Comparison of ENCODE assay signal across 10 cellular contexts in the genomic region with DNA sequence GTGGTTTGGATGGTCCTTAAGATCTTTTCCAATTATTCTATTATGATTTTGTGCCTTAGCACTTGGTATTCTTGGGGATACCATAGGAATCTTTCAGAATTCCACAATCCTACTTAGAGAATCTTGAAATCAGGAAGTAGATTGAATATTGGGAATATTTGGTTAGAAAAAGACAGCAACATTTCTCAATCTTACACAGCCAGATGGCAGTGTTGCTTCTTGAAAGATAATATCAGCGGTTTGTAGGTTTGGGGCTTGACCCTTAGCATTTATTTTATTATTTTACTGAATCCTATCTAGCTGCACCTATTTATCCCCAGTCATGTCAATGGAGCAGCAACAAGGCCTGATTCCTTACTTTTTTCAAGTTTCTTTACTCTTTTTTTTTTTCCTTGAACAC. TPM values are rescaled to one million over a fixed set of nuclear protein-coding genes. Genes with fewer than 3 reads are reported as not detected.
DNase-seq lines count a peak whose midpoint lies in the region; ATAC-seq and TF ChIP-seq lines count a peak whose summit lies in the region.
"Had no signal": no experiment of that assay in that cellular context is flagged by ENCODE, and none has a peak within 500 bp of the region (broad histone marks: within the 10 kb centered on the region; RNA-seq: fewer than 3 reads in every experiment).

No MANE protein-coding gene starts in this region.

- peak; percentile 18 for DNase-seq in NCI-H2196 (lab: John Stamatoyannopoulos, UW; ENCODE audit: unreplicated experiment)
- no peak for DNase-seq in NCI-H2196 treated with DMSO at 0.1 percent for 48 hours (lab: John Stamatoyannopoulos, UW; ENCODE audit: unreplicated experiment)
- no peak for DNase-seq in Panc1 (ENCODE audit: low read depth, low spot score)
- DNase-seq in fibroblast of pulmonary artery (ENCODE audit: low read depth) = peak; percentile 29
- DNase-seq in superior temporal gyrus (ENCODE audit: extremely low spot score) = peak; percentile 15
- no peak for DNase-seq in SHP77 treated with DMSO at 0.1 percent for 48 hours (lab: John Stamatoyannopoulos, UW)
- no peak for DNase-seq in HUDEP-2 (lab: John Stamatoyannopoulos, UW; ENCODE audit: unreplicated experiment in 76 of 76)
- DNase-seq in NCI-H1105 (lab: John Stamatoyannopoulos, UW) = no peak
- DNase-seq: C1 segment of cervical spinal cord, NCI-H2029 treated with DMSO at 0.1 percent for 48 hours had no signal

- ATAC-seq in Panc1 = no peak

- H3K4me3 ChIP-seq in Panc1 (ENCODE audit: low read depth in 2 of 2, low read length in 2 of 2) (no peak overlapping the region), fibroblast of pulmonary artery (replicated peaks; ENCODE audit: low read depth, low read length) (no peak overlapping the region)

- H3K27me3 ChIP-seq in Panc1 (ENCODE audit: control insufficient read depth, insufficient read depth, low read length) = no peaks in the 10 kb centered on the region

- in situ Hi-C loops in Panc1 (cut with HindIII; ENCODE audit: low pct_unique_long_range_greater_than_20kb, low sequenced_read_pairs) = no loop called here

- H3K4me1 ChIP-seq in Panc1 (ENCODE audit: control insufficient read depth, insufficient read depth, low read length) = no peaks in the 10 kb centered on the region

- CTCF ChIA-PET in Panc1 (lab: Charles Lee) = no interaction called here

- TF ChIP-seq CTCF in Panc1 (IDR thresholded peaks at IDR 0.05) = peak; percentile 6; the same call in 1 of the 2 replicates
- TF ChIP-seq CTCF in fibroblast of pulmonary artery (IDR thresholded peaks at IDR 0.05; ENCODE audit: low read length, missing control alignments) = peak; percentile 31

- no peaks in the 10 kb centered on the region for H3K9me3 ChIP-seq in Panc1 (ENCODE audit: control insufficient read depth, insufficient read depth, low read depth, low read length)

- H3K36me3 ChIP-seq in Panc1 (ENCODE audit: control insufficient read depth, insufficient read depth, low read length) = no peaks in the 10 kb centered on the region

- POLR2A ChIA-PET in Panc1 (lab: Charles Lee) = no interaction called here

- H3K27ac ChIP-seq in Panc1 (ENCODE audit: low read length) = no peak overlapping the region

- BruUV-seq in Panc1 (replicated peaks; lab: Mats Ljungman, UMichigan) = no TSS peak

- intact Hi-C loops in Panc1 (cut with micrococcal nuclease; ENCODE audit: unreplicated experiment) = loop anchor here (2.0 kb wide), 1 partner anchor 229 kb away; no protein-coding TSS in a partner anchor

RNA-seq across cellular contexts. Expression of gene MAGEB1, which starts 28.6 kb away (rescaled TPM):
- not detected for total RNA-seq in Panc1 (2021; ENCODE audit: unreplicated experiment)
- polyA plus RNA-seq in Panc1 (2012; ENCODE audit: insufficient read length) = not detected

RNA-seq across cellular contexts. Expression of gene NR0B1, which starts 33.7 kb away (rescaled TPM):
- not detected for total RNA-seq in Panc1 (2021; ENCODE audit: unreplicated experiment)
- not detected for polyA plus RNA-seq in Panc1 (2012; ENCODE audit: insufficient read length)

RNA-seq across cellular contexts. Expression of gene MAGEB4, which starts 33.7 kb away (rescaled TPM):
- total RNA-seq in Panc1 (2021; ENCODE audit: unreplicated experiment) = not detected
- polyA plus RNA-seq in Panc1 (2012; ENCODE audit: insufficient read length) = not detected

RNA-seq across cellular contexts. Expression of gene MAGEB3, which starts 45.0 kb away (rescaled TPM):
- not detected for total RNA-seq in Panc1 (2021; ENCODE audit: unreplicated experiment)
- polyA plus RNA-seq in Panc1 (2012; ENCODE audit: insufficient read length) = not detected

Comparison
In these comparisons a context has a peak if more than half of its experiments do, and no peak if none do; other contexts are left out.
1. DNase-seq: peak in NCI-H2196 (single experiment), fibroblast of pulmonary artery (single experiment) and superior temporal gyrus (single experiment); none in NCI-H2196 treated with DMSO at 0.1 percent for 48 hours (single experiment), Panc1 (single experiment), SHP77 treated with DMSO at 0.1 percent for 48 hours (single experiment), HUDEP-2 (0 of 76) and NCI-H1105 (single experiment).